12 cellular contexts compared by ENCODE assay signal in genomic region chr17:46003907-46004748, GRCh38. TPM values are rescaled to one million over a fixed set of nuclear protein-coding genes. Genes with fewer than 3 reads are reported as not detected.
DNase-seq lines count a peak whose midpoint lies in the region; ATAC-seq and TF ChIP-seq lines count a peak whose summit lies in the region.
"Had no signal": no experiment of that assay in that cellular context is flagged by ENCODE, and none has a peak within 500 bp of the region (broad histone marks: within the 10 kb centered on the region; RNA-seq: fewer than 3 reads in every experiment).

No MANE protein-coding gene starts in this region.

- BruUV-seq in IMR-90 (replicated peaks; lab: Mats Ljungman, UMichigan): no TSS peak

- 20% methylated on average over 1 of the region's 6 CpGs; no CpG with 5 or more reads in 1 of the 2 experiments for WGBS in IMR-90 (ENCODE audit: extremely low coverage in 2 of 2, insufficient read length in 1 of 2), 2 experiments
- 62% methylated on average over 6 of the region's 6 CpGs for WGBS in smooth muscle cell (ENCODE audit: low lambda C conversion rate)

- TF ChIP-seq RAD21 in IMR-90 (IDR thresholded peaks at IDR 0.05; ENCODE audit: low read length): no peak

- no peak overlapping the region for H3K4me3 Mint-ChIP-seq in stimulated activated naive B cell treated with anti-CD40 and anti-IgM and Interleukin-4, amounts not matched to agents 10 μg/mL and 1 μg/mL and 100 μg/mL, for 72 hours
- H3K4me3 Mint-ChIP-seq in activated CD4-positive, alpha-beta memory T cell treated with anti-CD3 and anti-CD28 coated beads, Interleukin-2, amount 10 ng/mL, durations not matched to agents 7 days and 5 days: no peak overlapping the region

- H3K4me1 ChIP-seq in IMR-90 (ENCODE audit: control insufficient read depth, insufficient read depth, low read length) (peaks cover 6% of the 10 kb centered on the region), smooth muscle cell (ENCODE audit: low read depth) (no peaks in the 10 kb centered on the region)

- H3K9me3 ChIP-seq in IMR-90 (ENCODE audit: control insufficient read depth, insufficient read depth, low read length) (no peaks in the 10 kb centered on the region), smooth muscle cell (replicated peaks; ENCODE audit: low read depth) (no peaks in the 10 kb centered on the region)

- H3K4me3 ChIP-seq in IMR-90 (ENCODE audit: insufficient read depth, low read depth, low read length): no peak overlapping the region
- H3K4me3 ChIP-seq in fibroblast of villous mesenchyme (ENCODE audit: low read depth, low read length): no peak overlapping the region
- H3K4me3 ChIP-seq in smooth muscle cell: no peak overlapping the region
- H3K4me3 ChIP-seq: coronary artery had no signal

- H3K27ac Mint-ChIP-seq in stimulated activated naive B cell treated with anti-CD40 and anti-IgM and Interleukin-4, amounts not matched to agents 10 μg/mL and 1 μg/mL and 100 μg/mL, for 72 hours: no peak overlapping the region
- no peak overlapping the region for H3K27ac Mint-ChIP-seq in activated CD4-positive, alpha-beta memory T cell treated with anti-CD3 and anti-CD28 coated beads, Interleukin-2, amount 10 ng/mL, durations not matched to agents 7 days and 5 days

- intact Hi-C loops in IMR-90 (cut with micrococcal nuclease): loop anchor here (10.0 kb wide), 1 partner anchor 281 kb away; no protein-coding TSS in a partner anchor

- no peak overlapping the region for H3K56ac ChIP-seq in IMR-90 (ENCODE audit: extremely low read depth, insufficient read depth, low read length)

- peak overlapping the region; percentile 68 for H2AK9ac ChIP-seq in IMR-90 (replicated peaks; ENCODE audit: low read depth, low read length, poor library complexity)

- no peak overlapping the region for H3K14ac ChIP-seq in IMR-90 (replicated peaks; ENCODE audit: low read depth, low read length)

- H4K5ac ChIP-seq in IMR-90 (ENCODE audit: low read depth, low read length): no peak overlapping the region

- peaks cover 4 to 5% of the 10 kb centered on the region in 2 donors for H3K9me3 Mint-ChIP-seq in stimulated activated naive B cell treated with anti-CD40 and anti-IgM and Interleukin-4, amounts not matched to agents 10 μg/mL and 1 μg/mL and 100 μg/mL, for 72 hours
- no peaks in the 10 kb centered on the region for H3K9me3 Mint-ChIP-seq in activated CD4-positive, alpha-beta memory T cell treated with anti-CD3 and anti-CD28 coated beads, Interleukin-2, amount 10 ng/mL, durations not matched to agents 7 days and 5 days

- H3K4me2 ChIP-seq in IMR-90 (ENCODE audit: low read depth, low read length): no peak overlapping the region; the same call in 1 of the 2 replicates
- no peak overlapping the region for H3K4me2 ChIP-seq in smooth muscle cell

- H2AFZ ChIP-seq in IMR-90 (replicated peaks; ENCODE audit: low read length, poor library complexity) (no peak overlapping the region), smooth muscle cell (ENCODE audit: low read depth) (no peak overlapping the region)

- no peak for TF ChIP-seq CTCF in IMR-90 (conservative IDR thresholded peaks at IDR 0.05; ENCODE audit: low read depth, low read length)
- TF ChIP-seq CTCF in fibroblast of villous mesenchyme (IDR thresholded peaks at IDR 0.05; ENCODE audit: insufficient read depth, low read depth, low read length): no peak
- TF ChIP-seq CTCF in smooth muscle cell (IDR thresholded peaks at IDR 0.05; ENCODE audit: borderline replicate concordance, insufficient read depth, poor library complexity, severe bottlenecking): no peak

- DNase-seq in IMR-90 (peak; percentile 5), RPMI7951 (ENCODE audit: low read depth) (peak; percentile 15), fibroblast of villous mesenchyme (ENCODE audit: low read depth) (peak; percentile 18), renal cortical epithelial cell (ENCODE audit: low read depth) (peak; percentile 61), smooth muscle cell (lab: John Stamatoyannopoulos, UW; ENCODE audit: unreplicated experiment) (no peak)
- no peak for DNase-seq in stimulated activated naive B cell treated with anti-CD40 and anti-IgM and Interleukin-4, amounts not matched to agents 10 μg/mL and 1 μg/mL and 100 μg/mL, for 72 hours
- DNase-seq in activated CD4-positive, alpha-beta memory T cell treated with anti-CD3 and anti-CD28 coated beads, Interleukin-2, amount 10 ng/mL, durations not matched to agents 7 days and 5 days: no peak
- DNase-seq: OCI-M1 had no signal

- no peaks in the 10 kb centered on the region for H3K36me3 Mint-ChIP-seq in stimulated activated naive B cell treated with anti-CD40 and anti-IgM and Interleukin-4, amounts not matched to agents 10 μg/mL and 1 μg/mL and 100 μg/mL, for 72 hours
- no peaks in the 10 kb centered on the region for H3K36me3 Mint-ChIP-seq in activated CD4-positive, alpha-beta memory T cell treated with anti-CD3 and anti-CD28 coated beads, Interleukin-2, amount 10 ng/mL, durations not matched to agents 7 days and 5 days (ENCODE audit: low read depth)

- no peaks in the 10 kb centered on the region for H4K20me1 ChIP-seq in IMR-90 (ENCODE audit: insufficient read depth, low read length)
- no peaks in the 10 kb centered on the region for H4K20me1 ChIP-seq in smooth muscle cell (ENCODE audit: low read depth)

- H2AK5ac ChIP-seq in IMR-90 (ENCODE audit: low read depth, low read length): no peak overlapping the region

- CTCF ChIA-PET in IMR-90 (lab: Yijun Ruan, JAX): interaction anchor here (2.1 kb wide), 1 partner anchor 189 kb away, joined by 7 read pairs; the partner anchor contains the start of gene KANSL1
- CTCF ChIA-PET in activated CD4-positive, alpha-beta memory T cell treated with anti-CD3 and anti-CD28 coated beads, Interleukin-2, amount 10 ng/mL, durations not matched to agents 7 days and 5 days (lab: Charles Lee): interaction anchor here (0.6 to 6.6 kb wide), 8 partner anchors 14 to 281 kb away, joined by 3 to 38 read pairs (median 4); no protein-coding TSS in a partner anchor

- ATAC-seq in IMR-90 (ENCODE audit: low read depth) (peak; percentile 21; the same call in 1 of the 2 replicates), HG02610 (IDR thresholded peaks at IDR 0.05; ENCODE audit: unreplicated experiment) (no peak)
- no peak for ATAC-seq in stimulated activated naive B cell treated with anti-CD40 and anti-IgM and Interleukin-4, amounts not matched to agents 10 μg/mL and 1 μg/mL and 100 μg/mL, for 72 hours (replicated peaks)

- dilution Hi-C loops in IMR-90 (cut with HindIII; ENCODE audit: low sequenced_read_pairs, unreplicated experiment): no loop called here

- H3K27ac ChIP-seq in IMR-90 (ENCODE audit: insufficient read depth, low read length) (no peak overlapping the region), smooth muscle cell (ENCODE audit: low read depth) (no peak overlapping the region)
- H3K27ac ChIP-seq: coronary artery had no signal

- H3K4me1 Mint-ChIP-seq in stimulated activated naive B cell treated with anti-CD40 and anti-IgM and Interleukin-4, amounts not matched to agents 10 μg/mL and 1 μg/mL and 100 μg/mL, for 72 hours: peaks cover 0 to 7% of the 10 kb centered on the region in 2 donors
- H3K4me1 Mint-ChIP-seq in activated CD4-positive, alpha-beta memory T cell treated with anti-CD3 and anti-CD28 coated beads, Interleukin-2, amount 10 ng/mL, durations not matched to agents 7 days and 5 days: peaks cover 2% of the 10 kb centered on the region

- H3K23ac ChIP-seq in IMR-90 (ENCODE audit: low read depth, low read length): no peak overlapping the region; the same call in 1 of the 2 replicates

- POLR2A ChIA-PET in IMR-90 (lab: Charles Lee; ENCODE audit: unreplicated experiment): no interaction called here
- POLR2A ChIA-PET in activated CD4-positive, alpha-beta memory T cell treated with anti-CD3 and anti-CD28 coated beads, Interleukin-2, amount 10 ng/mL, durations not matched to agents 7 days and 5 days (lab: Charles Lee): interaction anchor here (0.7 to 1.4 kb wide), 3 partner anchors 15 to 189 kb away, joined by 3 to 5 read pairs (median 4); partner anchors contain the start of gene KANSL1

- no peaks in the 10 kb centered on the region for H3K79me2 ChIP-seq in smooth muscle cell (ENCODE audit: low read depth)

- H3K27me3 ChIP-seq in IMR-90 (ENCODE audit: control insufficient read depth, insufficient read depth, low read length): peaks cover 8% of the 10 kb centered on the region
- no peaks in the 10 kb centered on the region for H3K27me3 ChIP-seq in smooth muscle cell (ENCODE audit: low read depth)

- no peak for TF ChIP-seq POLR2A in IMR-90 (IDR thresholded peaks at IDR 0.05; ENCODE audit: low read depth, low read length)

- in situ Hi-C loops in IMR-90 (cut with MboI; ENCODE audit: low sequenced_read_pairs): no loop called here

- no peak overlapping the region for H3K18ac ChIP-seq in IMR-90 (ENCODE audit: low read depth, low read length)

- H4K91ac ChIP-seq in IMR-90 (ENCODE audit: insufficient read depth, low read depth, low read length): no peak overlapping the region

- H3K27me3 Mint-ChIP-seq in stimulated activated naive B cell treated with anti-CD40 and anti-IgM and Interleukin-4, amounts not matched to agents 10 μg/mL and 1 μg/mL and 100 μg/mL, for 72 hours: peaks cover 0 to 9% of the 10 kb centered on the region in 2 donors
- H3K27me3 Mint-ChIP-seq in activated CD4-positive, alpha-beta memory T cell treated with anti-CD3 and anti-CD28 coated beads, Interleukin-2, amount 10 ng/mL, durations not matched to agents 7 days and 5 days: peaks cover 5% of the 10 kb centered on the region

- no peak overlapping the region for H2BK15ac ChIP-seq in IMR-90 (ENCODE audit: low read depth, low read length)

- no peak overlapping the region for H2BK120ac ChIP-seq in IMR-90 (ENCODE audit: low read depth, low read length)

- no peak overlapping the region for H3K9ac ChIP-seq in IMR-90 (ENCODE audit: low read depth, low read length)
- H3K9ac ChIP-seq in smooth muscle cell (ENCODE audit: low read depth): no peak overlapping the region

- no peak overlapping the region for H2BK20ac ChIP-seq in IMR-90 (ENCODE audit: low read depth, low read length)

- no peaks in the 10 kb centered on the region for H3K9me1 ChIP-seq in IMR-90 (ENCODE audit: insufficient read depth, low read length)

- no peak overlapping the region for H3K4ac ChIP-seq in IMR-90 (ENCODE audit: low read depth, low read length)

- no peaks in the 10 kb centered on the region for H3K36me3 ChIP-seq in IMR-90 (ENCODE audit: control insufficient read depth, insufficient read depth, low read length)
- H3K36me3 ChIP-seq in smooth muscle cell (ENCODE audit: low read depth): no peaks in the 10 kb centered on the region

- H2BK5ac ChIP-seq in IMR-90 (ENCODE audit: low read depth, low read length, poor library complexity, severe bottlenecking): no peak overlapping the region

- H4K8ac ChIP-seq in IMR-90 (ENCODE audit: low read depth in 2 of 2, low read length in 2 of 2): no peak overlapping the region

- H3K79me1 ChIP-seq in IMR-90 (ENCODE audit: low read depth in 1 of 2, low read length in 2 of 2): no peaks in the 10 kb centered on the region

- no peaks in the 10 kb centered on the region for H3F3A ChIP-seq in smooth muscle cell (ENCODE audit: low read depth)

RNA-seq across cellular contexts. Expression of gene STH, which starts 5.1 kb away (rescaled TPM):
- total RNA-seq in IMR-90 (2012; rRNA removed) (not detected in 2 replicates), fibroblast of villous mesenchyme (not detected in 2 replicates), renal cortical epithelial cell (not detected in 2 replicates), smooth muscle cell (not detected in 2 replicates)
- polyA plus RNA-seq in IMR-90 (2012; rRNA removed) (not detected in 2 replicates), smooth muscle cell (0.78 TPM in 1 of 2 replicates, not detected in the other)
- polyA plus RNA-seq in IMR-90 (2012; cell fraction: cytosol; rRNA removed): not detected in 2 replicates
- not detected in 2 replicates for polyA plus RNA-seq in IMR-90 (2012; cell fraction: nucleus; rRNA removed; ENCODE audit: low replicate concordance)
- total RNA-seq in RPMI7951 (2014; rRNA removed; shearing (Covaris generic)): not detected in 2 replicates
- total RNA-seq in activated CD4-positive, alpha-beta memory T cell treated with anti-CD3 and anti-CD28 coated beads, Interleukin-2, amount 10 ng/mL, durations not matched to agents 7 days and 5 days: not detected
- total RNA-seq: liver, ureter had no signal
- polyA plus RNA-seq: liver had no signal

Comparison
In these comparisons a context has a peak if more than half of its experiments do, and no peak if none do; other contexts are left out.
1. DNase-seq: peak in IMR-90 (single experiment), RPMI7951 (single experiment), fibroblast of villous mesenchyme (single experiment) and renal cortical epithelial cell (single experiment); none in smooth muscle cell (single experiment), stimulated activated naive B cell treated with anti-CD40 and anti-IgM and Interleukin-4, amounts not matched to agents 10 μg/mL and 1 μg/mL and 100 μg/mL, for 72 hours (single experiment) and activated CD4-positive, alpha-beta memory T cell treated with anti-CD3 and anti-CD28 coated beads, Interleukin-2, amount 10 ng/mL, durations not matched to agents 7 days and 5 days (single experiment).